31 cellular contexts compared by ENCODE assay signal in genomic region chr7:125526092-125526491, GRCh38.
"Had no signal": no experiment of that assay in that cellular context is flagged by ENCODE, and none has a peak within 500 bp of the region (broad histone marks: within the 10 kb centered on the region; RNA-seq: fewer than 3 reads in every experiment).

No MANE protein-coding gene starts in this region.

- DNase-seq: activated B cell treated with CpG ODN at 0.5 μM for 24 hours; activated CD4-positive, alpha-beta memory T cell treated with anti-CD3 and anti-CD28 coated beads, Interleukin-2, amount 10 ng/mL, durations not matched to agents 7 days and 5 days; activated CD4-positive, alpha-beta T cell treated with anti-CD3 and anti-CD28 coated beads for 4 hours; activated CD4-positive, alpha-beta T cell treated with anti-CD3 and anti-CD28 coated beads, Interleukin-2, amount 10 ng/mL, durations not matched to agents 24 days and 14 days; activated CD4-positive, alpha-beta T cell treated with anti-CD3 and anti-CD28 coated beads, Interleukin-2, amount 50 U/mL, for 1 hour; activated CD4-positive, alpha-beta T cell treated with anti-CD3 and anti-CD28 coated beads, Interleukin-2, amount 50 U/mL, for 48 hours; activated CD4-positive, CD25-positive, alpha-beta regulatory T cell treated with anti-CD3 and anti-CD28 coated beads, Interleukin-2, amount 50 U/mL, for 72 hours; activated CD8-positive, alpha-beta memory T cell treated with anti-CD3 and anti-CD28 coated beads for 24 hours; activated CD8-positive, alpha-beta memory T cell treated with anti-CD3 and anti-CD28 coated beads, Interleukin-2, amount 10 ng/mL, durations not matched to agents 7 days and 5 days; activated CD8-positive, alpha-beta memory T cell treated with anti-CD3 and anti-CD28 coated beads, Interleukin-2, amount 50 U/mL, for 48 hours; activated CD8-positive, alpha-beta T cell treated with anti-CD3 and anti-CD28 coated beads, Interleukin-2, amount 10 ng/mL, durations not matched to agents 7 days and 5 days; activated effector memory CD4-positive, alpha-beta T cell treated with Interleukin-2 at 50 U/mL for 16 hours; activated gamma-delta T cell; activated naive CD4-positive, alpha-beta T cell treated with anti-CD3 and anti-CD28 coated beads, Interleukin-2, amount 10 ng/mL, durations not matched to agents 7 days and 5 days; activated naive CD4-positive, alpha-beta T cell treated with Interleukin-2 at 50 U/mL for 16 hours; activated naive CD8-positive, alpha-beta T cell treated with anti-CD3 and anti-CD28 coated beads, Interleukin-2, amount 10 ng/mL, durations not matched to agents 7 days and 5 days; activated naive CD8-positive, alpha-beta T cell treated with anti-CD3 and anti-CD28 coated beads, Interleukin-2, amount 50 U/mL, for 24 hours; activated T-cell treated with anti-CD3 and anti-CD28 coated beads, Interleukin-2, amount 50 U/mL, for 24 hours; activated T-cell treated with anti-CD3 and anti-CD28 coated beads, Interleukin-2, amount 50 U/mL, for 48 hours; amygdala; anterior cingulate cortex; caudate nucleus; cerebellar nuclear complex; T-helper 1 cell; T-helper 2 cell; T-helper 9 cell had no signal

- ATAC-seq: activated CD8-positive, alpha-beta memory T cell treated with anti-CD3 and anti-CD28 coated beads, Interleukin-2, amount 10 ng/mL, durations not matched to agents 7 days and 5 days; activated CD8-positive, alpha-beta T cell treated with anti-CD3 and anti-CD28 coated beads, Interleukin-2, amount 10 ng/mL, durations not matched to agents 7 days and 5 days; activated naive CD8-positive, alpha-beta T cell treated with anti-CD3 and anti-CD28 coated beads, Interleukin-2, amount 50 U/mL, for 24 hours had no signal

- H3K9me3 ChIP-seq: ascending aorta had no signal

- H3K36me3 ChIP-seq: ascending aorta, cardiac muscle cell had no signal

- H3K4me1 ChIP-seq: ascending aorta had no signal

- FAIRE-seq: bronchial epithelial cell, TTC549 had no signal

- H3K27me3 ChIP-seq: ascending aorta, cardiac muscle cell had no signal

- H3K27ac ChIP-seq: ascending aorta, cardiac muscle cell, VCaP had no signal

- H3K4me3 ChIP-seq: ascending aorta, cardiac muscle cell had no signal
